In genomic region chr9:99103054-99103453, GRCh38 we compare ENCODE assay signal across 11 cellular contexts. TPM values are rescaled to one million over a fixed set of nuclear protein-coding genes. Genes with fewer than 3 reads are reported as not detected.
DNase-seq lines count a peak whose midpoint lies in the region; ATAC-seq, FAIRE-seq and TF ChIP-seq lines count a peak whose summit lies in the region.
"Had no signal": no experiment of that assay in that cellular context is flagged by ENCODE, and none has a peak within 500 bp of the region (broad histone marks: within the 10 kb centered on the region; RNA-seq: fewer than 3 reads in every experiment).

No MANE protein-coding gene starts in this region.

- no peak overlapping the region for H3K4me3 ChIP-seq in naive thymus-derived CD4-positive, alpha-beta T cell (ENCODE audit: low read length)
- no peak overlapping the region for H3K4me3 ChIP-seq in upper lobe of left lung
- H3K4me3 ChIP-seq: HAP-1 had no signal

- no peak for DNase-seq in activated naive CD8-positive, alpha-beta T cell treated with anti-CD3 and anti-CD28 coated beads, Interleukin-2, amount 10 ng/mL, durations not matched to agents 7 days and 5 days
- no peak for DNase-seq in activated naive CD8-positive, alpha-beta T cell treated with anti-CD3 and anti-CD28 coated beads, Interleukin-2, amount 50 U/mL, for 24 hours
- DNase-seq in naive thymus-derived CD4-positive, alpha-beta T cell, result no peak
- DNase-seq in upper lobe of left lung (no peak), GM12891 (ENCODE audit: insufficient read length, low spot score) (no peak), SW 1271 (lab: John Stamatoyannopoulos, UW) (no peak)
- DNase-seq: midbrain, NCI-H1048 had no signal

- peaks cover 0 to 5% (median 0%) of the 10 kb centered on the region in 3 experiments for H3K36me3 ChIP-seq in naive thymus-derived CD4-positive, alpha-beta T cell (ENCODE audit: control insufficient read depth in 2 of 3, insufficient read depth in 3 of 3, low read length in 3 of 3)
- no peaks in the 10 kb centered on the region for H3K36me3 ChIP-seq in upper lobe of left lung
- H3K36me3 ChIP-seq: HAP-1 had no signal

- H3K9me3 ChIP-seq in naive thymus-derived CD4-positive, alpha-beta T cell (ENCODE audit: control insufficient read depth in 2 of 3, low read length in 3 of 3), result no peaks in the 10 kb centered on the region
- no peaks in the 10 kb centered on the region for H3K9me3 ChIP-seq in upper lobe of left lung
- H3K9me3 ChIP-seq: HAP-1 had no signal

- no peaks in the 10 kb centered on the region for H3K27me3 Mint-ChIP-seq in activated naive CD8-positive, alpha-beta T cell treated with anti-CD3 and anti-CD28 coated beads, Interleukin-2, amount 10 ng/mL, durations not matched to agents 7 days and 5 days
- H3K27me3 Mint-ChIP-seq in activated naive CD8-positive, alpha-beta T cell treated with anti-CD3 and anti-CD28 coated beads, Interleukin-2, amount 50 U/mL, for 24 hours, result no peaks in the 10 kb centered on the region
- H3K27me3 Mint-ChIP-seq in dendritic cell treated with granulocyte-macrophage colony-stimulating factor and Interleukin-4, amounts not matched to agents 40 ng/mL and 50 ng/mL, for 4 days, result peaks cover 3% of the 10 kb centered on the region
- H3K27me3 Mint-ChIP-seq in naive thymus-derived CD4-positive, alpha-beta T cell, result no peaks in the 10 kb centered on the region

- FAIRE-seq in GM12891 (lab: Jason Lieb, UNC), result no peak

- TF ChIP-seq EP300 in upper lobe of left lung (IDR thresholded peaks at IDR 0.05), result peak in 2 of 4 donors; percentile 76 to 85

- CTCF ChIA-PET in naive thymus-derived CD4-positive, alpha-beta T cell (lab: Charles Lee), result interaction anchor here (0.7 to 5.1 kb wide), 10 partner anchors 10 to 102 kb away, joined by 3 to 47 read pairs (median 4); no protein-coding TSS in a partner anchor

- intact Hi-C loops in dendritic cell treated with granulocyte-macrophage colony-stimulating factor and Interleukin-4, amounts not matched to agents 40 ng/mL and 50 ng/mL, for 4 days (cut with micrococcal nuclease), result no loop called here
- intact Hi-C loops in naive thymus-derived CD4-positive, alpha-beta T cell (cut with micrococcal nuclease), result loop anchor here (5.0 kb wide), 2 partner anchors 34 to 719 kb away; partner anchors contain the start of gene NR4A3 (in 1 of the 2)

- TF ChIP-seq POLR2A in upper lobe of left lung (IDR thresholded peaks at IDR 0.05) (no peak), GM12891 (IDR thresholded peaks at IDR 0.05; ENCODE audit: low read depth, low read length) (no peak)

- TF ChIP-seq CTCF in upper lobe of left lung (IDR thresholded peaks at IDR 0.05), result no peak

- H3K36me3 Mint-ChIP-seq in activated naive CD8-positive, alpha-beta T cell treated with anti-CD3 and anti-CD28 coated beads, Interleukin-2, amount 10 ng/mL, durations not matched to agents 7 days and 5 days, result peaks cover 30% of the 10 kb centered on the region
- no peaks in the 10 kb centered on the region for H3K36me3 Mint-ChIP-seq in activated naive CD8-positive, alpha-beta T cell treated with anti-CD3 and anti-CD28 coated beads, Interleukin-2, amount 50 U/mL, for 24 hours (ENCODE audit: low read depth)
- peaks cover 20% of the 10 kb centered on the region for H3K36me3 Mint-ChIP-seq in dendritic cell treated with granulocyte-macrophage colony-stimulating factor and Interleukin-4, amounts not matched to agents 40 ng/mL and 50 ng/mL, for 4 days (ENCODE audit: low read depth)
- peaks cover 0 to 38% (median 4%) of the 10 kb centered on the region in 5 donors for H3K36me3 Mint-ChIP-seq in naive thymus-derived CD4-positive, alpha-beta T cell

- H3K27me3 ChIP-seq in naive thymus-derived CD4-positive, alpha-beta T cell (ENCODE audit: control insufficient read depth in 2 of 2, insufficient read depth in 2 of 2, low read length in 2 of 2), result no peaks in the 10 kb centered on the region
- H3K27me3 ChIP-seq in upper lobe of left lung, result no peaks in the 10 kb centered on the region

- H3K27ac ChIP-seq in naive thymus-derived CD4-positive, alpha-beta T cell (ENCODE audit: low read depth, low read length), result peak overlapping the region; percentile 74
- peak overlapping the region; percentile 71 to 97 (median 91) for H3K27ac ChIP-seq in upper lobe of left lung

- ATAC-seq in activated naive CD8-positive, alpha-beta T cell treated with anti-CD3 and anti-CD28 coated beads, Interleukin-2, amount 10 ng/mL, durations not matched to agents 7 days and 5 days (ENCODE audit: low read depth), result no peak
- ATAC-seq in activated naive CD8-positive, alpha-beta T cell treated with anti-CD3 and anti-CD28 coated beads, Interleukin-2, amount 50 U/mL, for 24 hours, result no peak
- ATAC-seq in naive thymus-derived CD4-positive, alpha-beta T cell, result no peak
- ATAC-seq in upper lobe of left lung (ENCODE audit: low FRiP score in 2 of 2), result no peak
- no peak for ATAC-seq in GM21526 (IDR thresholded peaks at IDR 0.05; ENCODE audit: low FRiP score, unreplicated experiment)

- H3K4me3 Mint-ChIP-seq in activated naive CD8-positive, alpha-beta T cell treated with anti-CD3 and anti-CD28 coated beads, Interleukin-2, amount 10 ng/mL, durations not matched to agents 7 days and 5 days, result no peak overlapping the region
- no peak overlapping the region for H3K4me3 Mint-ChIP-seq in activated naive CD8-positive, alpha-beta T cell treated with anti-CD3 and anti-CD28 coated beads, Interleukin-2, amount 50 U/mL, for 24 hours
- no peak overlapping the region for H3K4me3 Mint-ChIP-seq in dendritic cell treated with granulocyte-macrophage colony-stimulating factor and Interleukin-4, amounts not matched to agents 40 ng/mL and 50 ng/mL, for 4 days
- peak overlapping the region in 5 of 10 donors; percentile 90 to 95 (median 92) for H3K4me3 Mint-ChIP-seq in naive thymus-derived CD4-positive, alpha-beta T cell

- H3K4me1 Mint-ChIP-seq in activated naive CD8-positive, alpha-beta T cell treated with anti-CD3 and anti-CD28 coated beads, Interleukin-2, amount 10 ng/mL, durations not matched to agents 7 days and 5 days, result peaks cover 42% of the 10 kb centered on the region
- H3K4me1 Mint-ChIP-seq in activated naive CD8-positive, alpha-beta T cell treated with anti-CD3 and anti-CD28 coated beads, Interleukin-2, amount 50 U/mL, for 24 hours, result peaks cover 41% of the 10 kb centered on the region
- peaks cover 41% of the 10 kb centered on the region for H3K4me1 Mint-ChIP-seq in dendritic cell treated with granulocyte-macrophage colony-stimulating factor and Interleukin-4, amounts not matched to agents 40 ng/mL and 50 ng/mL, for 4 days (ENCODE audit: low read depth)
- H3K4me1 Mint-ChIP-seq in naive thymus-derived CD4-positive, alpha-beta T cell, result peaks cover 28 to 61% (median 51%) of the 10 kb centered on the region in 7 donors

- peak overlapping the region; percentile 18 for H3K27ac Mint-ChIP-seq in activated naive CD8-positive, alpha-beta T cell treated with anti-CD3 and anti-CD28 coated beads, Interleukin-2, amount 10 ng/mL, durations not matched to agents 7 days and 5 days
- H3K27ac Mint-ChIP-seq in activated naive CD8-positive, alpha-beta T cell treated with anti-CD3 and anti-CD28 coated beads, Interleukin-2, amount 50 U/mL, for 24 hours, result no peak overlapping the region
- peak overlapping the region; percentile 94 for H3K27ac Mint-ChIP-seq in dendritic cell treated with granulocyte-macrophage colony-stimulating factor and Interleukin-4, amounts not matched to agents 40 ng/mL and 50 ng/mL, for 4 days
- peak overlapping the region in 8 of 9 donors; percentile 78 to 99 (median 94) for H3K27ac Mint-ChIP-seq in naive thymus-derived CD4-positive, alpha-beta T cell

- WGBS in upper lobe of left lung, 2 donors, result 67 to 72% methylated on average over 5 of the region's 5 CpGs

- POLR2A ChIA-PET in activated naive CD8-positive, alpha-beta T cell treated with anti-CD3 and anti-CD28 coated beads, Interleukin-2, amount 10 ng/mL, durations not matched to agents 7 days and 5 days (lab: Charles Lee), result interaction anchor here (0.6 to 5.2 kb wide), 8 partner anchors 10 to 1202 kb away, joined by 3 to 85 read pairs (median 12); no protein-coding TSS in a partner anchor
- POLR2A ChIA-PET in naive thymus-derived CD4-positive, alpha-beta T cell (lab: Charles Lee), result interaction anchor here (1.1 to 8.6 kb wide), 7 partner anchors 9 to 44 kb away, joined by 4 to 102 read pairs (median 6); no protein-coding TSS in a partner anchor

- peaks cover 11% of the 10 kb centered on the region for H3K9me3 Mint-ChIP-seq in activated naive CD8-positive, alpha-beta T cell treated with anti-CD3 and anti-CD28 coated beads, Interleukin-2, amount 10 ng/mL, durations not matched to agents 7 days and 5 days
- H3K9me3 Mint-ChIP-seq in activated naive CD8-positive, alpha-beta T cell treated with anti-CD3 and anti-CD28 coated beads, Interleukin-2, amount 50 U/mL, for 24 hours, result peaks cover 7% of the 10 kb centered on the region
- no peaks in the 10 kb centered on the region for H3K9me3 Mint-ChIP-seq in dendritic cell treated with granulocyte-macrophage colony-stimulating factor and Interleukin-4, amounts not matched to agents 40 ng/mL and 50 ng/mL, for 4 days
- peaks cover 0 to 20% (median 9%) of the 10 kb centered on the region in 11 donors for H3K9me3 Mint-ChIP-seq in naive thymus-derived CD4-positive, alpha-beta T cell

- H3K4me1 ChIP-seq in naive thymus-derived CD4-positive, alpha-beta T cell (ENCODE audit: control insufficient read depth in 2 of 2, insufficient read depth in 2 of 2, low read length in 2 of 2), result peaks cover 33 to 37% of the 10 kb centered on the region in 2 donors
- H3K4me1 ChIP-seq in upper lobe of left lung, result peaks cover 28 to 35% (median 31%) of the 10 kb centered on the region in 4 donors

TF ChIP-seq in GM12891, 5 proteins besides CTCF, POLR2A, EP300 and RAD21:
- no peak for TF ChIP-seq TAF1 (IDR thresholded peaks at IDR 0.05; ENCODE audit: low read depth, low read length)
- no peak for TF ChIP-seq POLR2AphosphoS5 (IDR thresholded peaks at IDR 0.05; ENCODE audit: low read depth, low read length)
- no peak for TF ChIP-seq POU2F2 (IDR thresholded peaks at IDR 0.05; ENCODE audit: low read depth, low read length)
- TF ChIP-seq SPI1 (IDR thresholded peaks at IDR 0.05; ENCODE audit: low read depth, low read length), result no peak
- TF ChIP-seq PAX5 (IDR thresholded peaks at IDR 0.05; ENCODE audit: insufficient read depth, low read length, severe bottlenecking), result no peak
TF ChIP-seq in GM12891: peak in this region for 0.

RNA-seq across cellular contexts. Expression of gene TGFBR1, which starts 1.9 kb away (rescaled TPM):
- 10 to 100 TPM; 82.7 to 83.5 TPM for total RNA-seq in activated naive CD8-positive, alpha-beta T cell treated with anti-CD3 and anti-CD28 coated beads, Interleukin-2, amount 10 ng/mL, durations not matched to agents 7 days and 5 days
- 10 to 100 TPM; 20.6 to 95.5 (median 29.5) TPM for total RNA-seq in naive thymus-derived CD4-positive, alpha-beta T cell
- polyA plus RNA-seq in naive thymus-derived CD4-positive, alpha-beta T cell, result 10 to 100 TPM; 18.3 to 22.0 TPM
- total RNA-seq in upper lobe of left lung, result 10 to 100 TPM; 13.6 to 63.1 (median 37.9) TPM
- 4.2 TPM for polyA plus RNA-seq in GM12891 (2012; ENCODE audit: low read depth, missing spikeins)
